Comparison of ENCODE assay signal across 9 cellular contexts in genomic region chr12:13203028-13203922, GRCh38. TPM values are rescaled to one million over a fixed set of nuclear protein-coding genes. Genes with fewer than 3 reads are reported as not detected.
DNase-seq lines count a peak whose midpoint lies in the region; ATAC-seq and TF ChIP-seq lines count a peak whose summit lies in the region.
"Had no signal": no experiment of that assay in that cellular context is flagged by ENCODE, and none has a peak within 500 bp of the region (broad histone marks: within the 10 kb centered on the region; RNA-seq: fewer than 3 reads in every experiment).

No MANE protein-coding gene starts in this region.

- in situ Hi-C loops in GM13976 (cut with MboI; ENCODE audit: low sequenced_read_pairs, unreplicated experiment), result loop anchor here (25.0 kb wide), 1 partner anchor 416 kb away; the partner anchor contains the start of gene APOLD1

- peak; percentile 20 for TF ChIP-seq CTCF in GM13976 (IDR thresholded peaks at IDR 0.05; ENCODE audit: borderline replicate concordance, control extremely low read depth, extremely low read depth, insufficient read depth, missing control alignments)
- no peak for TF ChIP-seq CTCF in RWPE2 (IDR thresholded peaks at IDR 0.05; ENCODE audit: poor library complexity, severe bottlenecking)
- TF ChIP-seq CTCF in left ventricle myocardium inferior (IDR thresholded peaks at IDR 0.05; ENCODE audit: borderline replicate concordance), result peak; percentile 52

- H3K27ac ChIP-seq in RWPE2 (ENCODE audit: poor library complexity, severe bottlenecking) (peak overlapping the region; percentile 97), left ventricle myocardium inferior (replicated peaks) (peak overlapping the region; percentile 94)
- H3K27ac ChIP-seq: neutrophil had no signal

- H3K9me3 Mint-ChIP-seq in stimulated activated naive CD8-positive, alpha-beta T cell treated with anti-CD3 and anti-CD28 coated beads, Interleukin-15, amount 100 ng/mL, for 72 hours, result no peaks in the 10 kb centered on the region

- no peaks in the 10 kb centered on the region; the same call in 1 of the 2 replicates for H3K36me3 ChIP-seq in RWPE2 (ENCODE audit: low read depth)
- H3K36me3 ChIP-seq in left ventricle myocardium inferior, result no peaks in the 10 kb centered on the region
- H3K36me3 ChIP-seq: neutrophil had no signal

- no peak for ATAC-seq in RWPE2 (ENCODE audit: low read depth)
- peak; percentile 61 for ATAC-seq in stimulated activated naive CD8-positive, alpha-beta T cell treated with anti-CD3 and anti-CD28 coated beads, Interleukin-15, amount 100 ng/mL, for 72 hours
- ATAC-seq in HG03280 (IDR thresholded peaks at IDR 0.05; ENCODE audit: unreplicated experiment), result no peak

- peaks cover 23% of the 10 kb centered on the region for H3K27me3 Mint-ChIP-seq in stimulated activated naive CD8-positive, alpha-beta T cell treated with anti-CD3 and anti-CD28 coated beads, Interleukin-15, amount 100 ng/mL, for 72 hours

- peaks cover 32% of the 10 kb centered on the region for H3K4me1 Mint-ChIP-seq in stimulated activated naive CD8-positive, alpha-beta T cell treated with anti-CD3 and anti-CD28 coated beads, Interleukin-15, amount 100 ng/mL, for 72 hours

- H3K4me3 Mint-ChIP-seq in stimulated activated naive CD8-positive, alpha-beta T cell treated with anti-CD3 and anti-CD28 coated beads, Interleukin-15, amount 100 ng/mL, for 72 hours, result no peak overlapping the region

- H3K4me1 ChIP-seq in RWPE2 (ENCODE audit: insufficient read depth, poor library complexity, severe bottlenecking) (peaks cover 22% of the 10 kb centered on the region), left ventricle myocardium inferior (peaks cover 98% of the 10 kb centered on the region)

- intact Hi-C loops in left ventricle myocardium inferior (cut with micrococcal nuclease), result loop anchor here (5.0 kb wide), 1 partner anchor 101 kb away; the partner anchor contains the start of gene GSG1

- H3K9me3 ChIP-seq in RWPE2 (ENCODE audit: severe bottlenecking) (no peaks in the 10 kb centered on the region), left ventricle myocardium inferior (replicated peaks) (no peaks in the 10 kb centered on the region)
- H3K9me3 ChIP-seq: neutrophil had no signal

- H3K4me3 ChIP-seq in RWPE2 (ENCODE audit: severe bottlenecking) (no peak overlapping the region), left ventricle myocardium inferior (peak overlapping the region; percentile 71)

- H3K27me3 ChIP-seq in RWPE2 (ENCODE audit: insufficient read depth, poor library complexity, severe bottlenecking) (no peaks in the 10 kb centered on the region), left ventricle myocardium inferior (ENCODE audit: low read depth) (no peaks in the 10 kb centered on the region)

- no peak overlapping the region for H3K27ac Mint-ChIP-seq in stimulated activated naive CD8-positive, alpha-beta T cell treated with anti-CD3 and anti-CD28 coated beads, Interleukin-15, amount 100 ng/mL, for 72 hours

- peak; percentile 29 for DNase-seq in GM13976 (ENCODE audit: low spot score)
- no peak for DNase-seq in RWPE2 (ENCODE audit: low spot score)
- DNase-seq in left ventricle myocardium inferior, result peak; percentile 62
- DNase-seq in stimulated activated naive CD8-positive, alpha-beta T cell treated with anti-CD3 and anti-CD28 coated beads, Interleukin-15, amount 100 ng/mL, for 72 hours, result peak in 1 of 2 donors; percentile 31
- DNase-seq in NCI-H1694 (lab: John Stamatoyannopoulos, UW), result no peak
- no peak for DNase-seq in glomerular visceral epithelial cell (ENCODE audit: extremely low spot score)
- no peak for DNase-seq in SKM-1 (lab: John Stamatoyannopoulos, UW; ENCODE audit: unreplicated experiment)

RNA-seq across cellular contexts. Expression of gene EMP1, which starts 6.7 kb away (rescaled TPM):
- 90.5 TPM for total RNA-seq in left ventricle myocardium inferior

Comparison
In these comparisons a context has a peak if more than half of its experiments do, and no peak if none do; other contexts are left out.
1. DNase-seq: peak in GM13976 (single experiment) and left ventricle myocardium inferior (single experiment); none in RWPE2 (single experiment), NCI-H1694 (single experiment), glomerular visceral epithelial cell (single experiment) and SKM-1 (single experiment).